37 cellular contexts compared by ENCODE assay signal in the genomic region with DNA sequence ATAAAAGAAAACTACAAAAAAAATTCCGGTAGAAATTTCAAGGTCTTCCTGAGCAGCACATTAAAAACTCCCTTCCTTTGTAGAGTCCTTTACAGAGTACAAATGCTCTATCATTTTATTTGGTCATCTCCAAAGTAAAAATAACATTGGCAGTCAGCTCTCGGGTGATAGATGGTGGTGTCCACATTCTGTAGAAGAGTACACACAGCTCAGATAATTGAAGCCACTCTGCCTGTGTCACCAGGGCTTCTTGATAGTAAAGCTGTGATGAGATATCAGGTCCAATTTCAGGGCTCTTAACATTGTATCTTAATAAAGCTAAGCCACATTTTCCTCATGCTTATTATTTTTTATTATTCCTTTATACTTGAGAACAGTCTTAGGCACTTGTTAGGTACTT.
"Had no signal": no experiment of that assay in that cellular context is flagged by ENCODE, and none has a peak within 500 bp of the region (broad histone marks: within the 10 kb centered on the region; RNA-seq: fewer than 3 reads in every experiment).

No MANE protein-coding gene starts in this region.

- H3K9me3 ChIP-seq: adrenal gland, ascending aorta, body of pancreas, breast epithelium had no signal

- H3K4me3 Mint-ChIP-seq: activated naive CD4-positive, alpha-beta T cell treated with anti-CD3 and anti-CD28 coated beads for 36 hours; activated naive CD4-positive, alpha-beta T cell treated with anti-CD3 and anti-CD28 coated beads, Interleukin-2, amount 10 ng/mL, durations not matched to agents 7 days and 5 days; activated naive CD4-positive, alpha-beta T cell treated with anti-CD3 and anti-CD28 coated beads, Interleukin-2, amount 50 U/mL, for 24 hours; activated naive CD8-positive, alpha-beta T cell; activated naive CD8-positive, alpha-beta T cell treated with anti-CD3 and anti-CD28 coated beads for 36 hours; activated naive CD8-positive, alpha-beta T cell treated with anti-CD3 and anti-CD28 coated beads, Interleukin-2, amount 10 ng/mL, durations not matched to agents 7 days and 5 days; activated naive CD8-positive, alpha-beta T cell treated with anti-CD3 and anti-CD28 coated beads, Interleukin-2, amount 50 U/mL, for 24 hours; activated T-cell treated with anti-CD3 and anti-CD28 coated beads, Interleukin-2, amount 50 U/mL, for 24 hours; activated T-cell treated with anti-CD3 and anti-CD28 coated beads, Interleukin-2, amount 50 U/mL, for 4 hours; activated T-cell treated with anti-CD3 and anti-CD28 coated beads, Interleukin-2, amount 50 U/mL, for 72 hours; activated T-helper 1 cell treated with anti-CD3 and anti-CD28 coated beads, Interleukin-12 subunit alpha, Interleukin-12 subunit beta, Interleukin-2, Interleukin-4 antibody, amounts not matched to agents 30 ng/mL and 10 ng/mL and 1 ng/mL, durations not matched to agents 14 hours and 24 hours and 36 hours; activated T-helper 17 cell treated with anti-CD3 and anti-CD28 coated beads, Interleukin-2, amount 50 U/mL, for 72 hours; brain; central memory CD8-positive, alpha-beta T cell had no signal

- H3K27ac ChIP-seq: adrenal gland, ascending aorta, body of pancreas, brain microvascular endothelial cell, breast epithelium, cardiac muscle cell had no signal

- H3K36me3 Mint-ChIP-seq: activated naive CD4-positive, alpha-beta T cell treated with anti-CD3 and anti-CD28 coated beads, Interleukin-2, amount 10 ng/mL, durations not matched to agents 7 days and 5 days; activated naive CD4-positive, alpha-beta T cell treated with anti-CD3 and anti-CD28 coated beads, Interleukin-2, amount 50 U/mL, for 24 hours; activated naive CD4-positive, alpha-beta T cell treated with anti-CD3 and anti-CD28 coated beads, Interleukin-2, amount 50 U/mL, for 72 hours; activated naive CD8-positive, alpha-beta T cell; activated naive CD8-positive, alpha-beta T cell treated with anti-CD3 and anti-CD28 coated beads for 36 hours; activated naive CD8-positive, alpha-beta T cell treated with anti-CD3 and anti-CD28 coated beads, Interleukin-2, amount 10 ng/mL, durations not matched to agents 7 days and 5 days; brain had no signal

- H3K27ac Mint-ChIP-seq: activated naive CD4-positive, alpha-beta T cell treated with anti-CD3 and anti-CD28 coated beads for 36 hours; activated naive CD4-positive, alpha-beta T cell treated with anti-CD3 and anti-CD28 coated beads, Interleukin-2, amount 10 ng/mL, durations not matched to agents 7 days and 5 days; activated naive CD4-positive, alpha-beta T cell treated with anti-CD3 and anti-CD28 coated beads, Interleukin-2, amount 50 U/mL, for 24 hours; activated naive CD4-positive, alpha-beta T cell treated with anti-CD3 and anti-CD28 coated beads, Interleukin-2, amount 50 U/mL, for 72 hours; activated naive CD8-positive, alpha-beta T cell; activated naive CD8-positive, alpha-beta T cell treated with anti-CD3 and anti-CD28 coated beads for 36 hours; activated naive CD8-positive, alpha-beta T cell treated with anti-CD3 and anti-CD28 coated beads, Interleukin-2, amount 10 ng/mL, durations not matched to agents 7 days and 5 days; activated naive CD8-positive, alpha-beta T cell treated with anti-CD3 and anti-CD28 coated beads, Interleukin-2, amount 50 U/mL, for 24 hours; activated T-cell treated with anti-CD3 and anti-CD28 coated beads, Interleukin-2, amount 50 U/mL, for 24 hours; activated T-cell treated with anti-CD3 and anti-CD28 coated beads, Interleukin-2, amount 50 U/mL, for 72 hours; activated T-helper 1 cell treated with anti-CD3 and anti-CD28 coated beads, Interleukin-12 subunit alpha, Interleukin-12 subunit beta, Interleukin-2, Interleukin-4 antibody, amounts not matched to agents 30 ng/mL and 10 ng/mL and 1 ng/mL, durations not matched to agents 14 hours and 24 hours and 36 hours; activated T-helper 17 cell treated with anti-CD3 and anti-CD28 coated beads, Interleukin-2, amount 50 U/mL, for 72 hours; activated T-helper 2 cell treated with anti-CD3 and anti-CD28 coated beads, Interferon-gamma antibody, Interleukin-2, Interleukin-4, amounts not matched to agents 10 μg/mL and 5 μg/mL and 100 μg/mL, durations not matched to agents 14 hours and 24 hours and 36 hours; brain had no signal

- H3K27me3 ChIP-seq: adrenal gland, ascending aorta, body of pancreas, brain microvascular endothelial cell, breast epithelium, cardiac muscle cell had no signal

- H3K9me3 Mint-ChIP-seq: activated naive CD4-positive, alpha-beta T cell treated with anti-CD3 and anti-CD28 coated beads, Interleukin-2, amount 10 ng/mL, durations not matched to agents 7 days and 5 days; activated naive CD4-positive, alpha-beta T cell treated with anti-CD3 and anti-CD28 coated beads, Interleukin-2, amount 50 U/mL, for 24 hours; activated naive CD8-positive, alpha-beta T cell treated with anti-CD3 and anti-CD28 coated beads for 36 hours; activated naive CD8-positive, alpha-beta T cell treated with anti-CD3 and anti-CD28 coated beads, Interleukin-2, amount 10 ng/mL, durations not matched to agents 7 days and 5 days; activated naive CD8-positive, alpha-beta T cell treated with anti-CD3 and anti-CD28 coated beads, Interleukin-2, amount 50 U/mL, for 24 hours; activated T-cell treated with anti-CD3 and anti-CD28 coated beads, Interleukin-2, amount 50 U/mL, for 24 hours; activated T-cell treated with anti-CD3 and anti-CD28 coated beads, Interleukin-2, amount 50 U/mL, for 4 hours; activated T-cell treated with anti-CD3 and anti-CD28 coated beads, Interleukin-2, amount 50 U/mL, for 72 hours; activated T-helper 1 cell treated with anti-CD3 and anti-CD28 coated beads, Interleukin-12 subunit alpha, Interleukin-12 subunit beta, Interleukin-2, Interleukin-4 antibody, amounts not matched to agents 30 ng/mL and 10 ng/mL and 1 ng/mL, durations not matched to agents 14 hours and 24 hours and 36 hours; activated T-helper 17 cell treated with anti-CD3 and anti-CD28 coated beads, Interleukin-2, amount 50 U/mL, for 72 hours; activated T-helper 2 cell treated with anti-CD3 and anti-CD28 coated beads, Interferon-gamma antibody, Interleukin-2, Interleukin-4, amounts not matched to agents 10 μg/mL and 5 μg/mL and 100 μg/mL, durations not matched to agents 14 hours and 24 hours and 36 hours; brain; central memory CD8-positive, alpha-beta T cell had no signal

- H3K27me3 Mint-ChIP-seq: activated naive CD4-positive, alpha-beta T cell treated with anti-CD3 and anti-CD28 coated beads, Interleukin-2, amount 10 ng/mL, durations not matched to agents 7 days and 5 days; activated naive CD8-positive, alpha-beta T cell treated with anti-CD3 and anti-CD28 coated beads, Interleukin-2, amount 10 ng/mL, durations not matched to agents 7 days and 5 days; activated T-helper 17 cell treated with anti-CD3 and anti-CD28 coated beads, Interleukin-2, amount 50 U/mL, for 72 hours; brain; central memory CD8-positive, alpha-beta T cell had no signal

- H3K4me3 ChIP-seq: adrenal gland, ascending aorta, body of pancreas, breast epithelium, cardiac muscle cell had no signal

- H3K4me1 Mint-ChIP-seq: activated naive CD4-positive, alpha-beta T cell treated with anti-CD3 and anti-CD28 coated beads, Interleukin-2, amount 10 ng/mL, durations not matched to agents 7 days and 5 days; activated naive CD4-positive, alpha-beta T cell treated with anti-CD3 and anti-CD28 coated beads, Interleukin-2, amount 50 U/mL, for 24 hours; activated naive CD8-positive, alpha-beta T cell treated with anti-CD3 and anti-CD28 coated beads for 36 hours; activated naive CD8-positive, alpha-beta T cell treated with anti-CD3 and anti-CD28 coated beads, Interleukin-2, amount 10 ng/mL, durations not matched to agents 7 days and 5 days; activated naive CD8-positive, alpha-beta T cell treated with anti-CD3 and anti-CD28 coated beads, Interleukin-2, amount 50 U/mL, for 24 hours; activated T-helper 17 cell treated with anti-CD3 and anti-CD28 coated beads, Interleukin-2, amount 50 U/mL, for 72 hours; brain; central memory CD8-positive, alpha-beta T cell had no signal

- ATAC-seq: activated naive CD4-positive, alpha-beta T cell treated with anti-CD3 and anti-CD28 coated beads, Interleukin-2, amount 50 U/mL, for 72 hours; activated naive CD8-positive, alpha-beta T cell treated with anti-CD3 and anti-CD28 coated beads, Interleukin-2, amount 50 U/mL, for 24 hours; activated T-cell treated with anti-CD3 and anti-CD28 coated beads, Interleukin-2, amount 50 U/mL, for 4 hours; activated T-cell treated with anti-CD3 and anti-CD28 coated beads, Interleukin-2, amount 50 U/mL, for 72 hours; activated T-helper 17 cell treated with anti-CD3 and anti-CD28 coated beads, Interleukin-2, amount 50 U/mL, for 72 hours; body of pancreas had no signal

- DNase-seq: activated effector memory CD4-positive, alpha-beta T cell treated with anti-CD3 and anti-CD28 coated beads, Interleukin-2, amount 50 U/mL, for 16 hours; activated effector memory CD4-positive, alpha-beta T cell treated with Interleukin-2 at 50 U/mL for 16 hours; activated gamma-delta T cell; activated gamma-delta T cell treated with Interleukin-2 at 50 U/mL for 16 hours; activated naive CD4-positive, alpha-beta T cell; activated naive CD4-positive, alpha-beta T cell treated with anti-CD3 and anti-CD28 coated beads for 36 hours; activated naive CD4-positive, alpha-beta T cell treated with anti-CD3 and anti-CD28 coated beads, Interleukin-2, amount 10 ng/mL, durations not matched to agents 7 days and 5 days; activated naive CD4-positive, alpha-beta T cell treated with anti-CD3 and anti-CD28 coated beads, Interleukin-2, amount 50 U/mL, for 16 hours; activated naive CD4-positive, alpha-beta T cell treated with Interleukin-2 at 50 U/mL for 16 hours; activated naive CD8-positive, alpha-beta T cell treated with anti-CD3 and anti-CD28 coated beads for 36 hours; activated naive CD8-positive, alpha-beta T cell treated with anti-CD3 and anti-CD28 coated beads, Interleukin-2, amount 10 ng/mL, durations not matched to agents 7 days and 5 days; activated naive CD8-positive, alpha-beta T cell treated with anti-CD3 and anti-CD28 coated beads, Interleukin-2, amount 50 U/mL, for 24 hours; activated T-cell treated with anti-CD3 and anti-CD28 coated beads, Interleukin-2, amount 50 U/mL, for 24 hours; activated T-cell treated with anti-CD3 and anti-CD28 coated beads, Interleukin-2, amount 50 U/mL, for 4 hours; activated T-cell treated with anti-CD3 and anti-CD28 coated beads, Interleukin-2, amount 50 U/mL, for 48 hours; activated T-cell treated with anti-CD3 and anti-CD28 coated beads, Interleukin-2, amount 50 U/mL, for 72 hours; adrenal gland; amniotic stem cell; amygdala; anterior cingulate cortex; aorta; body of pancreas; brain microvascular endothelial cell; caudate nucleus; central memory CD4-positive, alpha-beta T cell; cerebellar nuclear complex had no signal

- H3K36me3 ChIP-seq: adrenal gland, ascending aorta, brain microvascular endothelial cell, breast epithelium, cardiac muscle cell had no signal

- H3K4me1 ChIP-seq: adrenal gland, ascending aorta, body of pancreas, breast epithelium had no signal
